In genomic region chr14:71411766-71412165, GRCh38 we compare ENCODE assay signal across 23 cellular contexts.
DNase-seq lines count a peak whose midpoint lies in the region; ATAC-seq lines count a peak whose summit lies in the region.
"Had no signal": no experiment of that assay in that cellular context is flagged by ENCODE, and none has a peak within 500 bp of the region (broad histone marks: within the 10 kb centered on the region; RNA-seq: fewer than 3 reads in every experiment).

No MANE protein-coding gene starts in this region.

- no peak overlapping the region for H3K4me2 ChIP-seq in neuronal stem cell (ENCODE audit: insufficient read depth, low read length, poor library complexity, severe bottlenecking)

- peak overlapping the region; percentile 11 for H2BK5ac ChIP-seq in neuronal stem cell (ENCODE audit: low read length)

- no peak overlapping the region for H3K18ac ChIP-seq in neuronal stem cell (ENCODE audit: low read length)

- no peak for ATAC-seq in activated CD8-positive, alpha-beta memory T cell treated with anti-CD3 and anti-CD28 coated beads, Interleukin-2, amount 10 ng/mL, durations not matched to agents 7 days and 5 days
- ATAC-seq: gastroesophageal sphincter had no signal

- peak overlapping the region; percentile 82 for H4K8ac ChIP-seq in neuronal stem cell (ENCODE audit: low read depth, low read length)

- no peak overlapping the region for H3K4ac ChIP-seq in neuronal stem cell (ENCODE audit: low read length)

- H3K4me3 ChIP-seq in ACC112 (ENCODE audit: low read depth, low read length) (0 out of 2 replicates have a peak overlapping the region, but pooled peaks have one; percentile 3), neuronal stem cell (ENCODE audit: low read length in 2 of 2) (no peak overlapping the region)
- H3K4me3 ChIP-seq: gastroesophageal sphincter, Peyer's patch, SJCRH30 had no signal

- peaks cover 64% of the 10 kb centered on the region for H3K79me2 ChIP-seq in ACC112 (ENCODE audit: control insufficient read depth, insufficient read depth, low read length, unreplicated experiment)

- DNase-seq in EH (ENCODE audit: low read depth), result peak; percentile 51
- DNase-seq in activated T-helper 2 cell treated with anti-CD3 and anti-CD28 coated beads, Interferon-gamma antibody, Interleukin-2, Interleukin-4, amounts not matched to agents 10 μg/mL and 5 μg/mL and 100 μg/mL, durations not matched to agents 14 hours and 24 hours and 36 hours (ENCODE audit: low spot score), result no peak
- no peak for DNase-seq in neuronal stem cell (ENCODE audit: low spot score)
- DNase-seq in activated CD8-positive, alpha-beta memory T cell treated with anti-CD3 and anti-CD28 coated beads, Interleukin-2, amount 10 ng/mL, durations not matched to agents 7 days and 5 days, result no peak
- no peak for DNase-seq in activated CD4-positive, alpha-beta memory T cell treated with anti-CD3 and anti-CD28 coated beads for 36 hours
- no peak for DNase-seq in H4 (ENCODE audit: low spot score)
- no peak for DNase-seq in stimulated activated CD4-positive, alpha-beta T cell treated with anti-CD3 and anti-CD28 coated beads, Interleukin-4, amount 100 ng/mL, for 4 hours
- DNase-seq: activated CD4-positive, CD25-positive, alpha-beta regulatory T cell treated with anti-CD3 and anti-CD28 coated beads, Interleukin-2, amount 50 U/mL, for 72 hours; anterior cingulate cortex; CD4-positive, alpha-beta memory T cell; DMS 273 treated with DMSO at 0.1 percent for 48 hours; HCEC 1CT; hippocampal formation; NCI-H1105; NCI-H2029 treated with DMSO at 0.1 percent for 48 hours; NCI-H2227 treated with DMSO at 0.1 percent for 48 hours; NCI-H526 treated with DMSO at 0.1 percent for 48 hours; Peyer's patch; SJCRH30; stimulated activated naive CD8-positive, alpha-beta T cell treated with anti-CD3 and anti-CD28 coated beads, Interleukin-15, amount 100 ng/mL, for 72 hours had no signal

- POLR2A ChIA-PET in activated CD4-positive, alpha-beta memory T cell treated with anti-CD3 and anti-CD28 coated beads for 36 hours (lab: Charles Lee), result no interaction called here

- H3K9me3 Mint-ChIP-seq in activated T-helper 2 cell treated with anti-CD3 and anti-CD28 coated beads, Interferon-gamma antibody, Interleukin-2, Interleukin-4, amounts not matched to agents 10 μg/mL and 5 μg/mL and 100 μg/mL, durations not matched to agents 14 hours and 24 hours and 36 hours, result peaks cover 10% of the 10 kb centered on the region
- peaks cover 5% of the 10 kb centered on the region for H3K9me3 Mint-ChIP-seq in activated CD8-positive, alpha-beta memory T cell treated with anti-CD3 and anti-CD28 coated beads, Interleukin-2, amount 10 ng/mL, durations not matched to agents 7 days and 5 days (ENCODE audit: low read depth)
- H3K9me3 Mint-ChIP-seq in activated CD4-positive, alpha-beta memory T cell treated with anti-CD3 and anti-CD28 coated beads for 36 hours, result no peaks in the 10 kb centered on the region
- H3K9me3 Mint-ChIP-seq: activated naive CD4-positive, alpha-beta T cell treated with anti-CD3 and anti-CD28 coated beads, Interleukin-2, amount 50 U/mL, for 24 hours; CD4-positive, alpha-beta memory T cell had no signal

- no peak overlapping the region for H2BK15ac ChIP-seq in neuronal stem cell (ENCODE audit: low read length)

- H3K79me1 ChIP-seq in neuronal stem cell (ENCODE audit: low read depth, low read length), result peaks cover 2% of the 10 kb centered on the region

- H3K36me3 ChIP-seq in ACC112 (ENCODE audit: insufficient read depth, low read length), result no peaks in the 10 kb centered on the region; the same call in 1 of the 2 replicates
- no peaks in the 10 kb centered on the region for H3K36me3 ChIP-seq in neuronal stem cell (replicated peaks in 1 of 2; ENCODE audit: control insufficient read depth in 2 of 2, insufficient read depth in 2 of 2, low read length in 2 of 2)
- H3K36me3 ChIP-seq: gastroesophageal sphincter, Peyer's patch, SJCRH30 had no signal

- no peak overlapping the region for H2BK12ac ChIP-seq in neuronal stem cell (ENCODE audit: low read length)

- H4K91ac ChIP-seq in neuronal stem cell (ENCODE audit: low read depth, low read length, poor library complexity), result no peak overlapping the region

- H2AFZ ChIP-seq in ACC112 (ENCODE audit: low read length, unreplicated experiment), result no peak overlapping the region
- H2AFZ ChIP-seq in neuronal stem cell (ENCODE audit: low read length), result no peak overlapping the region

- H3K27ac Mint-ChIP-seq in activated T-helper 2 cell treated with anti-CD3 and anti-CD28 coated beads, Interferon-gamma antibody, Interleukin-2, Interleukin-4, amounts not matched to agents 10 μg/mL and 5 μg/mL and 100 μg/mL, durations not matched to agents 14 hours and 24 hours and 36 hours, result peak overlapping the region; percentile 83
- H3K27ac Mint-ChIP-seq in activated CD8-positive, alpha-beta memory T cell treated with anti-CD3 and anti-CD28 coated beads, Interleukin-2, amount 10 ng/mL, durations not matched to agents 7 days and 5 days, result no peak overlapping the region
- no peak overlapping the region for H3K27ac Mint-ChIP-seq in activated CD4-positive, alpha-beta memory T cell treated with anti-CD3 and anti-CD28 coated beads for 36 hours

- intact Hi-C loops in activated T-helper 2 cell treated with anti-CD3 and anti-CD28 coated beads, Interferon-gamma antibody, Interleukin-2, Interleukin-4, amounts not matched to agents 10 μg/mL and 5 μg/mL and 100 μg/mL, durations not matched to agents 14 hours and 24 hours and 36 hours (cut with micrococcal nuclease), result loop anchor here (1.0 to 5.0 kb wide), 7 partner anchors 39 to 268 kb away; no protein-coding TSS in a partner anchor
- intact Hi-C loops in activated CD4-positive, alpha-beta memory T cell treated with anti-CD3 and anti-CD28 coated beads for 36 hours (cut with micrococcal nuclease), result loop anchor here (1.0 to 5.0 kb wide), 4 partner anchors 12 to 144 kb away; no protein-coding TSS in a partner anchor

- WGBS in neuronal stem cell (ENCODE audit: extremely low coverage in 2 of 2, insufficient read length in 2 of 2, insufficient replicate concordance in 1 of 2), 2 donors, result no CpG with 5 or more reads among the region's 2 CpGs

- peaks cover 58% of the 10 kb centered on the region for H3K4me1 Mint-ChIP-seq in activated T-helper 2 cell treated with anti-CD3 and anti-CD28 coated beads, Interferon-gamma antibody, Interleukin-2, Interleukin-4, amounts not matched to agents 10 μg/mL and 5 μg/mL and 100 μg/mL, durations not matched to agents 14 hours and 24 hours and 36 hours (ENCODE audit: low read depth)
- peaks cover 32% of the 10 kb centered on the region for H3K4me1 Mint-ChIP-seq in activated CD8-positive, alpha-beta memory T cell treated with anti-CD3 and anti-CD28 coated beads, Interleukin-2, amount 10 ng/mL, durations not matched to agents 7 days and 5 days
- H3K4me1 Mint-ChIP-seq in activated CD4-positive, alpha-beta memory T cell treated with anti-CD3 and anti-CD28 coated beads for 36 hours (ENCODE audit: low read depth), result peaks cover 45% of the 10 kb centered on the region

- peaks cover 53% of the 10 kb centered on the region for H3K4me1 ChIP-seq in ACC112 (ENCODE audit: control insufficient read depth, insufficient read depth, low read length, unreplicated experiment)
- peaks cover 0 to 5% of the 10 kb centered on the region in 2 donors for H3K4me1 ChIP-seq in neuronal stem cell (ENCODE audit: control insufficient read depth in 2 of 2, insufficient read depth in 1 of 2, low read depth in 1 of 2, low read length in 2 of 2)
- H3K4me1 ChIP-seq: Peyer's patch had no signal

- H3K14ac ChIP-seq in neuronal stem cell (ENCODE audit: low read length), result no peak overlapping the region

- H2BK120ac ChIP-seq in neuronal stem cell (ENCODE audit: low read depth, low read length), result no peak overlapping the region

- no peak overlapping the region for H3K4me3 Mint-ChIP-seq in activated T-helper 2 cell treated with anti-CD3 and anti-CD28 coated beads, Interferon-gamma antibody, Interleukin-2, Interleukin-4, amounts not matched to agents 10 μg/mL and 5 μg/mL and 100 μg/mL, durations not matched to agents 14 hours and 24 hours and 36 hours (ENCODE audit: low read depth)
- no peak overlapping the region for H3K4me3 Mint-ChIP-seq in activated CD8-positive, alpha-beta memory T cell treated with anti-CD3 and anti-CD28 coated beads, Interleukin-2, amount 10 ng/mL, durations not matched to agents 7 days and 5 days
- H3K4me3 Mint-ChIP-seq in activated CD4-positive, alpha-beta memory T cell treated with anti-CD3 and anti-CD28 coated beads for 36 hours, result no peak overlapping the region
- H3K4me3 Mint-ChIP-seq: activated naive CD4-positive, alpha-beta T cell treated with anti-CD3 and anti-CD28 coated beads, Interleukin-2, amount 50 U/mL, for 24 hours; CD4-positive, alpha-beta memory T cell had no signal

- CTCF ChIA-PET in activated CD8-positive, alpha-beta memory T cell treated with anti-CD3 and anti-CD28 coated beads, Interleukin-2, amount 10 ng/mL, durations not matched to agents 7 days and 5 days (lab: Charles Lee), result interaction anchor here (0.6 kb wide), 1 partner anchor 8 kb away, joined by 3 read pairs; no protein-coding TSS in a partner anchor
- CTCF ChIA-PET in activated CD4-positive, alpha-beta memory T cell treated with anti-CD3 and anti-CD28 coated beads for 36 hours (lab: Charles Lee), result interaction anchor here (0.6 to 1.0 kb wide), 2 partner anchors 8 to 316 kb away, joined by 3 to 4 read pairs; no protein-coding TSS in a partner anchor

- no peaks in the 10 kb centered on the region for H3K27me3 Mint-ChIP-seq in activated T-helper 2 cell treated with anti-CD3 and anti-CD28 coated beads, Interferon-gamma antibody, Interleukin-2, Interleukin-4, amounts not matched to agents 10 μg/mL and 5 μg/mL and 100 μg/mL, durations not matched to agents 14 hours and 24 hours and 36 hours (ENCODE audit: low read depth)
- H3K27me3 Mint-ChIP-seq in activated CD8-positive, alpha-beta memory T cell treated with anti-CD3 and anti-CD28 coated beads, Interleukin-2, amount 10 ng/mL, durations not matched to agents 7 days and 5 days, result no peaks in the 10 kb centered on the region
- no peaks in the 10 kb centered on the region for H3K27me3 Mint-ChIP-seq in activated CD4-positive, alpha-beta memory T cell treated with anti-CD3 and anti-CD28 coated beads for 36 hours
- H3K27me3 Mint-ChIP-seq: activated naive CD4-positive, alpha-beta T cell treated with anti-CD3 and anti-CD28 coated beads, Interleukin-2, amount 50 U/mL, for 24 hours; CD4-positive, alpha-beta memory T cell; stimulated activated naive CD8-positive, alpha-beta T cell treated with anti-CD3 and anti-CD28 coated beads, Interleukin-15, amount 100 ng/mL, for 72 hours had no signal

- no peak overlapping the region for H3K23ac ChIP-seq in neuronal stem cell (ENCODE audit: low read depth, low read length, poor library complexity)

- H3K27me3 ChIP-seq in ACC112 (ENCODE audit: insufficient read depth, low read length) (no peaks in the 10 kb centered on the region), neuronal stem cell (ENCODE audit: control insufficient read depth in 3 of 3, insufficient read depth in 3 of 3, low read depth in 1 of 3, low read length in 3 of 3) (no peaks in the 10 kb centered on the region)
- H3K27me3 ChIP-seq: gastroesophageal sphincter, Peyer's patch, SJCRH30 had no signal

- H2AK5ac ChIP-seq in neuronal stem cell (ENCODE audit: low read depth, low read length), result no peak overlapping the region

- no peaks in the 10 kb centered on the region for H3K9me3 ChIP-seq in neuronal stem cell (replicated peaks in 1 of 2; ENCODE audit: control insufficient read depth in 2 of 2, insufficient read depth in 1 of 2, low read depth in 1 of 2, low read length in 2 of 2)
- H3K9me3 ChIP-seq: gastroesophageal sphincter, Peyer's patch, SJCRH30 had no signal

- no peak overlapping the region for H3K9ac ChIP-seq in neuronal stem cell (ENCODE audit: low read depth, low read length, poor library complexity)

- peaks cover 52% of the 10 kb centered on the region for H3K36me3 Mint-ChIP-seq in activated T-helper 2 cell treated with anti-CD3 and anti-CD28 coated beads, Interferon-gamma antibody, Interleukin-2, Interleukin-4, amounts not matched to agents 10 μg/mL and 5 μg/mL and 100 μg/mL, durations not matched to agents 14 hours and 24 hours and 36 hours (ENCODE audit: low read depth)
- peaks cover 25% of the 10 kb centered on the region for H3K36me3 Mint-ChIP-seq in activated CD8-positive, alpha-beta memory T cell treated with anti-CD3 and anti-CD28 coated beads, Interleukin-2, amount 10 ng/mL, durations not matched to agents 7 days and 5 days
- H3K36me3 Mint-ChIP-seq in activated CD4-positive, alpha-beta memory T cell treated with anti-CD3 and anti-CD28 coated beads for 36 hours, result peaks cover 7% of the 10 kb centered on the region

- H3K27ac ChIP-seq in ACC112 (ENCODE audit: low read depth, low read length) (0 out of 2 replicates have a peak overlapping the region, but pooled peaks have one; percentile 31), neuronal stem cell (replicated peaks; ENCODE audit: low read length) (no peak overlapping the region)
- H3K27ac ChIP-seq: gastroesophageal sphincter, Peyer's patch, SJCRH30 had no signal
